Comparison of ENCODE assay signal across 17 cellular contexts in the genomic region with DNA sequence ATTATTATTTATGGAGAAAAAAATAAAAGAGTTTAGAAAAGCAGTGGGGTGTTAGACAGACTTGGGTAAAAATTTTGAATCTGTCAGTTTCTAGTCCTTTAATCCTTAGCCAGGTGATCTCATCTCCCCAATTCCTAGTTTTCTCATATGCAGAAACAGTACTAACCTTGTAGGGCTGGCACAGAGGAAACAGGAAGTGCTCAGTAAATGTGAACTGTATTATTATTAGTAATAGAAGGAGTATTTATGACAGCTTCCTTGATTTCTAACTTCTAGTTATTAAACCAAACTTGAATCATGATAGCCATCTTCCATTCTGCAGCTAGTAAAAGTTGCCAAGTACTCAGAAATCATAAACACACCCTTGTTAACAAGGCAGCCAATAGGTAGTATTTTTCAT. TPM values are rescaled to one million over a fixed set of nuclear protein-coding genes. Genes with fewer than 3 reads are reported as not detected.
DNase-seq lines count a peak whose midpoint lies in the region; ATAC-seq and TF ChIP-seq lines count a peak whose summit lies in the region.
"Had no signal": no experiment of that assay in that cellular context is flagged by ENCODE, and none has a peak within 500 bp of the region (broad histone marks: within the 10 kb centered on the region; RNA-seq: fewer than 3 reads in every experiment).

No MANE protein-coding gene starts in this region.

- H3K9me2 ChIP-seq in HCT116 (ENCODE audit: insufficient read depth) (no peaks in the 10 kb centered on the region), SK-N-SH (no peaks in the 10 kb centered on the region)

- TF ChIP-seq CTCF in cardiac muscle cell (IDR thresholded peaks at IDR 0.05; ENCODE audit: low read depth, low read length) = no peak
- no peak for TF ChIP-seq CTCF in heart left ventricle (IDR thresholded peaks at IDR 0.05)
- TF ChIP-seq CTCF in HCT116 (IDR thresholded peaks at IDR 0.05 in 2 of 3, conservative IDR thresholded peaks at IDR 0.05 in 1 of 3; ENCODE audit: borderline replicate concordance in 1 of 3, insufficient read depth in 1 of 3, low read depth in 2 of 3, low read length in 2 of 3) = no peak
- no peak for TF ChIP-seq CTCF in SK-N-SH (IDR thresholded peaks at IDR 0.05)
- TF ChIP-seq CTCF in smooth muscle cell (IDR thresholded peaks at IDR 0.05; ENCODE audit: borderline replicate concordance, insufficient read depth, poor library complexity, severe bottlenecking) = no peak

- BruUV-seq in HCT116 (replicated peaks; lab: Mats Ljungman, UMichigan) = no TSS peak

- ATAC-seq in heart left ventricle (no peak), HCT116 (no peak), GM18861 (IDR thresholded peaks at IDR 0.05; ENCODE audit: unreplicated experiment) (no peak)
- ATAC-seq in stimulated activated naive CD8-positive, alpha-beta T cell treated with anti-CD3 and anti-CD28 coated beads, Interleukin-15, amount 100 ng/mL, for 72 hours = no peak
- ATAC-seq: A549, HepG2 had no signal

- H3K27me3 ChIP-seq in cardiac muscle cell = no peaks in the 10 kb centered on the region
- H3K27me3 ChIP-seq in heart left ventricle = peaks cover 0 to 14% (median 2%) of the 10 kb centered on the region in 9 donors
- peaks cover 30% of the 10 kb centered on the region for H3K27me3 ChIP-seq in HCT116 (ENCODE audit: insufficient read depth, low read length)
- H3K27me3 ChIP-seq in SK-N-SH (ENCODE audit: insufficient read depth) = no peaks in the 10 kb centered on the region
- H3K27me3 ChIP-seq in smooth muscle cell (ENCODE audit: low read depth) = no peaks in the 10 kb centered on the region

- H3K27ac Mint-ChIP-seq in stimulated activated naive CD8-positive, alpha-beta T cell treated with anti-CD3 and anti-CD28 coated beads, Interleukin-15, amount 100 ng/mL, for 72 hours = no peak overlapping the region
- H3K27ac Mint-ChIP-seq: CD4-positive, alpha-beta T cell; H9; IgD-negative memory B cell had no signal

- H3K27ac ChIP-seq in cardiac muscle cell = peak overlapping the region; percentile 18
- H3K27ac ChIP-seq in heart left ventricle = peak overlapping the region in 2 of 12 donors; percentile 6 to 14
- H3K27ac ChIP-seq in HCT116 (ENCODE audit: low read depth, low read length) = no peak overlapping the region
- peak overlapping the region in 1 of 2 experiments; percentile 41; a peak in 2 of 4 replicates for H3K27ac ChIP-seq in SK-N-SH (ENCODE audit: low read depth in 2 of 2, low read length in 1 of 2)
- peak overlapping the region; percentile 65 for H3K27ac ChIP-seq in smooth muscle cell (ENCODE audit: low read depth)
- H3K27ac ChIP-seq: 22Rv1, A549, C4-2B had no signal

- DNase-seq in cardiac muscle cell (ENCODE audit: low read depth in 1 of 2, low spot score in 1 of 2) (no peak), heart left ventricle (no peak), HCT116 (ENCODE audit: low read depth, low spot score) (no peak), SK-N-SH (no peak), smooth muscle cell (lab: John Stamatoyannopoulos, UW; ENCODE audit: unreplicated experiment) (no peak)
- DNase-seq in stimulated activated naive CD8-positive, alpha-beta T cell treated with anti-CD3 and anti-CD28 coated beads, Interleukin-15, amount 100 ng/mL, for 72 hours = no peak
- DNase-seq: AML-193; CD4-positive, alpha-beta T cell had no signal

- H3K4me3 ChIP-seq in cardiac muscle cell (no peak overlapping the region), heart left ventricle (peak overlapping the region in 1 of 12 donors; percentile 14), HCT116 (replicated peaks in 1 of 2; ENCODE audit: low read depth in 1 of 2, low read length in 2 of 2) (no peak overlapping the region), SK-N-SH (ENCODE audit: low read depth in 2 of 2, low read length in 1 of 2) (no peak overlapping the region), smooth muscle cell (no peak overlapping the region)
- H3K4me3 ChIP-seq: A549 had no signal

- TF ChIP-seq RAD21 in HCT116 (IDR thresholded peaks at IDR 0.05; ENCODE audit: low read depth) (no peak), SK-N-SH (IDR thresholded peaks at IDR 0.05; ENCODE audit: low read length) (no peak)

- no peak overlapping the region for H3K4me3 Mint-ChIP-seq in stimulated activated naive CD8-positive, alpha-beta T cell treated with anti-CD3 and anti-CD28 coated beads, Interleukin-15, amount 100 ng/mL, for 72 hours
- H3K4me3 Mint-ChIP-seq: CD4-positive, alpha-beta T cell; H9; IgD-negative memory B cell had no signal

- H3K4me2 ChIP-seq in HCT116 (ENCODE audit: low read length) (no peak overlapping the region), SK-N-SH (no peak overlapping the region), smooth muscle cell (no peak overlapping the region)
- H3K4me2 ChIP-seq: A549 had no signal

- no peaks in the 10 kb centered on the region for H3K9me3 Mint-ChIP-seq in stimulated activated naive CD8-positive, alpha-beta T cell treated with anti-CD3 and anti-CD28 coated beads, Interleukin-15, amount 100 ng/mL, for 72 hours
- H3K9me3 Mint-ChIP-seq: CD4-positive, alpha-beta T cell; H9; IgD-negative memory B cell had no signal

- no peaks in the 10 kb centered on the region for H3K9me3 ChIP-seq in cardiac muscle cell (ENCODE audit: low read depth)
- H3K9me3 ChIP-seq in heart left ventricle = no peaks in the 10 kb centered on the region
- no peaks in the 10 kb centered on the region for H3K9me3 ChIP-seq in HCT116 (ENCODE audit: control insufficient read depth in 1 of 2, insufficient read depth in 1 of 2, low read depth in 1 of 2, low read length in 2 of 2)
- no peaks in the 10 kb centered on the region for H3K9me3 ChIP-seq in SK-N-SH
- no peaks in the 10 kb centered on the region for H3K9me3 ChIP-seq in smooth muscle cell (replicated peaks; ENCODE audit: low read depth)
- H3K9me3 ChIP-seq: A549, Caco-2 had no signal

- H3K79me2 ChIP-seq in HCT116 (ENCODE audit: insufficient read depth, low read length) (no peaks in the 10 kb centered on the region), SK-N-SH (ENCODE audit: insufficient read depth) (peaks cover 6% of the 10 kb centered on the region; the same call in 1 of the 2 replicates), smooth muscle cell (ENCODE audit: low read depth) (peaks cover 88% of the 10 kb centered on the region)

- H3K4me1 Mint-ChIP-seq in stimulated activated naive CD8-positive, alpha-beta T cell treated with anti-CD3 and anti-CD28 coated beads, Interleukin-15, amount 100 ng/mL, for 72 hours = no peaks in the 10 kb centered on the region
- H3K4me1 Mint-ChIP-seq: IgD-negative memory B cell had no signal

- intact Hi-C loops in heart left ventricle (cut with DNase I) (no loop called here), HCT116 (cut with micrococcal nuclease) (no loop called here)

- no peaks in the 10 kb centered on the region for H4K20me1 ChIP-seq in HCT116 (ENCODE audit: insufficient read depth)
- H4K20me1 ChIP-seq in SK-N-SH (ENCODE audit: insufficient read depth) = no peaks in the 10 kb centered on the region
- peaks cover 39% of the 10 kb centered on the region for H4K20me1 ChIP-seq in smooth muscle cell (ENCODE audit: low read depth)

- peak overlapping the region; percentile 61 for H2AFZ ChIP-seq in HCT116 (ENCODE audit: low read depth, low read length, poor library complexity, severe bottlenecking)
- H2AFZ ChIP-seq in SK-N-SH (ENCODE audit: low read depth) = 0 out of 2 replicates have a peak overlapping the region, but pooled peaks have one; percentile 28
- H2AFZ ChIP-seq in smooth muscle cell (ENCODE audit: low read depth) = no peak overlapping the region

- TF ChIP-seq POLR2A in heart left ventricle (IDR thresholded peaks at IDR 0.05) (no peak), HCT116 (IDR thresholded peaks at IDR 0.05; ENCODE audit: borderline replicate concordance, extremely low read depth, insufficient read depth, insufficient read length) (no peak)

- H3K9ac ChIP-seq in HCT116 (ENCODE audit: low read length) = no peak overlapping the region
- no peak overlapping the region for H3K9ac ChIP-seq in SK-N-SH
- H3K9ac ChIP-seq in smooth muscle cell (ENCODE audit: low read depth) = no peak overlapping the region

- peaks cover 20% of the 10 kb centered on the region for H3K27me3 Mint-ChIP-seq in stimulated activated naive CD8-positive, alpha-beta T cell treated with anti-CD3 and anti-CD28 coated beads, Interleukin-15, amount 100 ng/mL, for 72 hours

- H3K36me3 ChIP-seq in cardiac muscle cell = peaks cover 84% of the 10 kb centered on the region
- H3K36me3 ChIP-seq in heart left ventricle = peaks cover 0 to 98% (median 13%) of the 10 kb centered on the region in 9 donors
- H3K36me3 ChIP-seq in HCT116 (ENCODE audit: control insufficient read depth in 1 of 2, insufficient read depth in 2 of 2, low read length in 2 of 2) = no peaks in the 10 kb centered on the region
- peaks cover 43 to 53% of the 10 kb centered on the region in 2 experiments for H3K36me3 ChIP-seq in SK-N-SH (replicated peaks in 1 of 2; ENCODE audit: control insufficient read depth in 1 of 2, insufficient read depth in 2 of 2, low read length in 1 of 2)
- no peaks in the 10 kb centered on the region for H3K36me3 ChIP-seq in smooth muscle cell (ENCODE audit: low read depth)

- H3F3A ChIP-seq in SK-N-SH (replicated peaks; ENCODE audit: insufficient read depth) (no peaks in the 10 kb centered on the region), smooth muscle cell (ENCODE audit: low read depth) (peaks cover 4% of the 10 kb centered on the region)

- H3K4me1 ChIP-seq in cardiac muscle cell (ENCODE audit: low read depth) (peaks cover 25% of the 10 kb centered on the region), heart left ventricle (peaks cover 0 to 87% (median 28%) of the 10 kb centered on the region in 12 donors), HCT116 (ENCODE audit: control insufficient read depth in 1 of 2, insufficient read depth in 2 of 2, low read length in 2 of 2) (no peaks in the 10 kb centered on the region), SK-N-SH (ENCODE audit: control insufficient read depth in 1 of 2, insufficient read depth in 2 of 2, low read depth in 1 of 2, low read length in 1 of 2) (peaks cover 8 to 9% of the 10 kb centered on the region in 2 experiments; a peak in 3 of 4 replicates), smooth muscle cell (ENCODE audit: low read depth) (peaks cover 10% of the 10 kb centered on the region)
- H3K4me1 ChIP-seq: A549, Caco-2 had no signal

- RAD21 ChIA-PET in HCT116 (lab: Charles Lee; ENCODE audit: low non-redundant PET in 1 of 2, low total read pairs in 2 of 2, uncharacterized antibody in 2 of 2, unreplicated experiment in 2 of 2) = no interaction called here

- CTCF ChIA-PET in HCT116 (lab: Charles Lee) = no interaction called here
- CTCF ChIA-PET in SK-N-SH (lab: Yijun Ruan, JAX) = interaction anchor here (0.7 to 1.1 kb wide), 6 partner anchors 9 to 279 kb away, joined by 3 to 4 read pairs (median 3); no protein-coding TSS in a partner anchor

- no peak for TF ChIP-seq EP300 in SK-N-SH (IDR thresholded peaks at IDR 0.05; ENCODE audit: borderline replicate concordance in 1 of 2, low read depth in 1 of 2, low read length in 1 of 2)

- POLR2A ChIA-PET in HCT116 (lab: Charles Lee) (interaction anchor here (0.6 kb wide), 1 partner anchor 215 kb away, joined by 3 read pairs; no protein-coding TSS in a partner anchor), SK-N-SH (lab: Yijun Ruan, JAX) (no interaction called here)

RNA-seq across cellular contexts. Expression of a gene that starts 12.5 kb away (rescaled TPM):
- total RNA-seq in cardiac muscle cell = 240 and 482 TPM in 2 replicates
- 25.0 and 40.1 TPM in 2 replicates for polyA plus RNA-seq in cardiac muscle cell
- 100 to 1,000 TPM in 7 of 9 donors, 10 to 100 TPM in 2; 84.8 to 155 (median 127) TPM for total RNA-seq in heart left ventricle
- polyA plus RNA-seq in heart left ventricle = 10 to 100 TPM in 1 of 2 donors, 1 to 10 TPM in 1; 5.1 to 30.8 TPM
- not detected for total RNA-seq in HCT116 (2021; ENCODE audit: unreplicated experiment)
- polyA plus RNA-seq in HCT116 (2012) = not detected in 2 replicates
- polyA plus RNA-seq in SK-N-SH (2012; rRNA removed) = 1.0 and 1.5 TPM in 2 replicates
- polyA plus RNA-seq in SK-N-SH (2012; cell fraction: cytosol; rRNA removed) = 0.62 and 0.80 TPM in 2 replicates
- 1.0 and 1.1 TPM in 2 replicates for polyA plus RNA-seq in SK-N-SH (2012; cell fraction: nucleus; rRNA removed)
- total RNA-seq in smooth muscle cell = 58.4 and 71.1 TPM in 2 replicates
- 4.3 and 5.0 TPM in 2 replicates for polyA plus RNA-seq in smooth muscle cell
- total RNA-seq: H9, HepG2 had no signal
- polyA plus RNA-seq: BJ, HepG2, IgD-negative memory B cell had no signal

Comparison
In these comparisons a context has a peak if more than half of its experiments do, and no peak if none do; other contexts are left out.
1. RNA of a gene that starts 12.5 kb away (total RNA-seq): 240 to 482 TPM in cardiac muscle cell, 84.8 to 155 TPM in heart left ventricle and 58.4 to 71.1 TPM in smooth muscle cell; not detected in HCT116 (single experiment); every median in the first group is over 10 times any median in the second.